ENCODE assay signal across 1 cellular context in genomic region chr11:61972796-61973602, GRCh38.
A peak's percentile ranks its signal among the peaks of the same experiment; 100 is the strongest.
TF ChIP-seq lines count a peak whose summit lies in the region.

No MANE protein-coding gene starts in this region.

TF ChIP-seq in HepG2, 621 proteins besides CTCF, POLR2A, EP300 and RAD21 (continued from another document and continues in another):
- TF ChIP-seq ZNF136 (CRISPR knock-in tag; IDR thresholded peaks at IDR 0.05; ENCODE audit: low read depth): no peak
- 0 out of 2 replicates have a peak, but pooled peaks have one; percentile 59 for TF ChIP-seq MAZ (IDR thresholded peaks at IDR 0.05; ENCODE audit: borderline replicate concordance, low read depth, low read length)
- peak; percentile 81 for TF ChIP-seq MAZ (CRISPR knock-in tag; IDR thresholded peaks at IDR 0.05; ENCODE audit: low read depth)
- peak; percentile 48 for TF ChIP-seq RBM39 (IDR thresholded peaks at IDR 0.05; ENCODE audit: low read depth, low read length, poor library complexity, severe bottlenecking)
- TF ChIP-seq NFKBIZ (CRISPR knock-in tag; IDR thresholded peaks at IDR 0.05): peak; percentile 85
- TF ChIP-seq GATA4 (IDR thresholded peaks at IDR 0.05; ENCODE audit: borderline replicate concordance, low read depth): 0 out of 2 replicates have a peak, but pooled peaks have one; percentile 36
- TF ChIP-seq ZNF451 (CRISPR knock-in tag; IDR thresholded peaks at IDR 0.05): 0 out of 2 replicates have a peak, but pooled peaks have one; percentile 64
- peak; percentile 88; the same call in 1 of the 2 replicates for TF ChIP-seq MEF2D (CRISPR knock-in tag; IDR thresholded peaks at IDR 0.05)
- TF ChIP-seq NR2F6 (IDR thresholded peaks at IDR 0.05): peak; percentile 83
- peak; percentile 60 for TF ChIP-seq NR2F6 (CRISPR knock-in tag; IDR thresholded peaks at IDR 0.05)
- peak; percentile 67; the same call in 1 of the 2 replicates for TF ChIP-seq TAF1 (CRISPR knock-in tag; IDR thresholded peaks at IDR 0.05)
- TF ChIP-seq IKZF4 (CRISPR knock-in tag; IDR thresholded peaks at IDR 0.05; ENCODE audit: borderline replicate concordance, low read depth, not compliant biosample characterization): peak; percentile 57
- TF ChIP-seq SIN3A (IDR thresholded peaks at IDR 0.05; ENCODE audit: borderline replicate concordance, low read depth, low read length): peak; percentile 85; the same call in 1 of the 2 replicates
- peak in 1 of 2 experiments; percentile 81; a peak in 2 of 4 replicates for TF ChIP-seq KLF16 (CRISPR knock-in tag; IDR thresholded peaks at IDR 0.05)
- no peak for TF ChIP-seq ZEB1 (IDR thresholded peaks at IDR 0.05; ENCODE audit: insufficient replicate concordance, low read depth)
- peak; percentile 9; the same call in 1 of the 2 replicates for TF ChIP-seq PHF8 (CRISPR knock-in tag; IDR thresholded peaks at IDR 0.05)
- TF ChIP-seq ZNF460 (CRISPR knock-in tag; IDR thresholded peaks at IDR 0.05; ENCODE audit: borderline replicate concordance): no peak; the same call in 1 of the 2 replicates
- TF ChIP-seq ARNTL (CRISPR knock-in tag; IDR thresholded peaks at IDR 0.05): peak; percentile 90
- TF ChIP-seq NRL (CRISPR knock-in tag; IDR thresholded peaks at IDR 0.05; ENCODE audit: borderline replicate concordance): 0 out of 2 replicates have a peak, but pooled peaks have one; percentile 51
- peak; percentile 66 for TF ChIP-seq PPARG (CRISPR knock-in tag; conservative IDR thresholded peaks at IDR 0.05)
- TF ChIP-seq ZNF775 (CRISPR knock-in tag; IDR thresholded peaks at IDR 0.05; ENCODE audit: borderline replicate concordance): no peak
- TF ChIP-seq ZNF773 (CRISPR knock-in tag; IDR thresholded peaks at IDR 0.05; ENCODE audit: borderline replicate concordance): no peak
- TF ChIP-seq, protein P1, sequence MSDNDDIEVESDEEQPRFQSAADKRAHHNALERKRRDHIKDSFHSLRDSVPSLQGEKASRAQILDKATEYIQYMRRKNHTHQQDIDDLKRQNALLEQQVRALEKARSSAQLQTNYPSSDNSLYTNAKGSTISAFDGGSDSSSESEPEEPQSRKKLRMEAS (IDR thresholded peaks at IDR 0.05): no peak
- peak; percentile 85 for TF ChIP-seq ZNF614 (CRISPR knock-in tag; IDR thresholded peaks at IDR 0.05; ENCODE audit: borderline replicate concordance)
- TF ChIP-seq ASH2L (IDR thresholded peaks at IDR 0.05; ENCODE audit: insufficient read length, low read depth, low read length): peak; percentile 86
- peak; percentile 67; the same call in 1 of the 2 replicates for TF ChIP-seq GZF1 (CRISPR knock-in tag; IDR thresholded peaks at IDR 0.05)
- no peak for TF ChIP-seq ZSCAN20 (CRISPR knock-in tag; IDR thresholded peaks at IDR 0.05; ENCODE audit: borderline replicate concordance)
- TF ChIP-seq ZHX2 (IDR thresholded peaks at IDR 0.05; ENCODE audit: low read depth): no peak
- TF ChIP-seq ZHX2 (CRISPR knock-in tag; IDR thresholded peaks at IDR 0.05; ENCODE audit: borderline replicate concordance): no peak
- TF ChIP-seq FOXP1 (IDR thresholded peaks at IDR 0.05): peak; percentile 73; the same call in 1 of the 2 replicates
- peak; percentile 81; the same call in 1 of the 2 replicates for TF ChIP-seq FOXP1 (CRISPR knock-in tag; IDR thresholded peaks at IDR 0.05)
- no peak for TF ChIP-seq ZBTB14 (CRISPR knock-in tag; IDR thresholded peaks at IDR 0.05)
- peak; percentile 50; the same call in 1 of the 2 replicates for TF ChIP-seq ZNF292 (CRISPR knock-in tag; IDR thresholded peaks at IDR 0.05; ENCODE audit: borderline replicate concordance, low read depth)
- no peak for TF ChIP-seq SOX6 (IDR thresholded peaks at IDR 0.05)
- TF ChIP-seq SOX6 (CRISPR knock-in tag; IDR thresholded peaks at IDR 0.05): peak; percentile 90
- TF ChIP-seq ZNF383 (CRISPR knock-in tag; IDR thresholded peaks at IDR 0.05; ENCODE audit: borderline replicate concordance): no peak
- peak; percentile 86 for TF ChIP-seq PITX1 (CRISPR knock-in tag; IDR thresholded peaks at IDR 0.05)
- peak; percentile 95 for TF ChIP-seq ZBTB10 (CRISPR knock-in tag; IDR thresholded peaks at IDR 0.05; ENCODE audit: borderline replicate concordance)
- TF ChIP-seq NKX3-1 (CRISPR knock-in tag; IDR thresholded peaks at IDR 0.05): peak; percentile 18; the same call in 1 of the 2 replicates
- no peak for TF ChIP-seq ZNF784 (CRISPR knock-in tag; IDR thresholded peaks at IDR 0.05; ENCODE audit: borderline replicate concordance)
- TF ChIP-seq PHF20 (CRISPR knock-in tag; IDR thresholded peaks at IDR 0.05): peak; percentile 48; the same call in 1 of the 2 replicates
- TF ChIP-seq KDM4B (CRISPR knock-in tag; IDR thresholded peaks at IDR 0.05): peak; percentile 86
- TF ChIP-seq NFKB2 (CRISPR knock-in tag; IDR thresholded peaks at IDR 0.05; ENCODE audit: borderline replicate concordance): peak; percentile 66; the same call in 1 of the 2 replicates
- TF ChIP-seq HOXA3 (CRISPR knock-in tag; IDR thresholded peaks at IDR 0.05): peak; percentile 73; the same call in 1 of the 2 replicates
- peak; percentile 40; the same call in 1 of the 2 replicates for TF ChIP-seq KAT7 (CRISPR knock-in tag; IDR thresholded peaks at IDR 0.05; ENCODE audit: borderline replicate concordance)
- TF ChIP-seq SMYD3 (CRISPR knock-in tag; IDR thresholded peaks at IDR 0.05): peak; percentile 85; the same call in 1 of the 2 replicates
- TF ChIP-seq MYPOP (CRISPR knock-in tag; IDR thresholded peaks at IDR 0.05): peak; percentile 66
- TF ChIP-seq SKI (IDR thresholded peaks at IDR 0.05; ENCODE audit: partially characterized antibody): peak; percentile 63
